ENCODE assay signal across 1 cellular context in genomic region chr17:30824356-30825145, GRCh38.
TF ChIP-seq lines count a peak whose summit lies in the region.

Gene CRLF3, minus strand, starts transcription at chr17:30824692. Its CDS starts 41 bp downstream, at chr17:30824651.

TF ChIP-seq in K562, 482 proteins besides CTCF, POLR2A, EP300 and RAD21 (continued from another document):
- no peak for TF ChIP-seq RAD51 (IDR thresholded peaks at IDR 0.05; ENCODE audit: borderline replicate concordance, low read depth)
- peak; percentile 81 for TF ChIP-seq CBFA2T3 (IDR thresholded peaks at IDR 0.05)
- TF ChIP-seq, protein P1, sequence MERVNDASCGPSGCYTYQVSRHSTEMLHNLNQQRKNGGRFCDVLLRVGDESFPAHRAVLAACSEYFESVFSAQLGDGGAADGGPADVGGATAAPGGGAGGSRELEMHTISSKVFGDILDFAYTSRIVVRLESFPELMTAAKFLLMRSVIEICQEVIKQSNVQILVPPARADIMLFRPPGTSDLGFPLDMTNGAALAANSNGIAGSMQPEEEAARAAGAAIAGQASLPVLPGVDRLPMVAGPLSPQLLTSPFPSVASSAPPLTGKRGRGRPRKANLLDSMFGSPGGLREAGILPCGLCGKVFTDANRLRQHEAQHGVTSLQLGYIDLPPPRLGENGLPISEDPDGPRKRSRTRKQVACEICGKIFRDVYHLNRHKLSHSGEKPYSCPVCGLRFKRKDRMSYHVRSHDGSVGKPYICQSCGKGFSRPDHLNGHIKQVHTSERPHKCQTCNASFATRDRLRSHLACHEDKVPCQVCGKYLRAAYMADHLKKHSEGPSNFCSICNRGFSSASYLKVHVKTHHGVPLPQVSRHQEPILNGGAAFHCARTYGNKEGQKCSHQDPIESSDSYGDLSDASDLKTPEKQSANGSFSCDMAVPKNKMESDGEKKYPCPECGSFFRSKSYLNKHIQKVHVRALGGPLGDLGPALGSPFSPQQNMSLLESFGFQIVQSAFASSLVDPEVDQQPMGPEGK (CRISPR knock-in tag; IDR thresholded peaks at IDR 0.05; ENCODE audit: borderline replicate concordance): no peak
- TF ChIP-seq MYC (IDR thresholded peaks at IDR 0.05; ENCODE audit: low read depth, low read length): peak; percentile 87
- TF ChIP-seq MYC (CRISPR knock-in tag; IDR thresholded peaks at IDR 0.05; ENCODE audit: borderline replicate concordance, low read depth): no peak
- no peak for TF ChIP-seq ZNF124 (CRISPR knock-in tag; IDR thresholded peaks at IDR 0.05)
- TF ChIP-seq MEF2A (IDR thresholded peaks at IDR 0.05; ENCODE audit: control insufficient read depth, low read depth, low read length): no peak
- no peak for TF ChIP-seq TBL1XR1 (IDR thresholded peaks at IDR 0.05; ENCODE audit: low read length in 2 of 2)
